Comparison of ENCODE assay signal across 8 cellular contexts in the genomic region with DNA sequence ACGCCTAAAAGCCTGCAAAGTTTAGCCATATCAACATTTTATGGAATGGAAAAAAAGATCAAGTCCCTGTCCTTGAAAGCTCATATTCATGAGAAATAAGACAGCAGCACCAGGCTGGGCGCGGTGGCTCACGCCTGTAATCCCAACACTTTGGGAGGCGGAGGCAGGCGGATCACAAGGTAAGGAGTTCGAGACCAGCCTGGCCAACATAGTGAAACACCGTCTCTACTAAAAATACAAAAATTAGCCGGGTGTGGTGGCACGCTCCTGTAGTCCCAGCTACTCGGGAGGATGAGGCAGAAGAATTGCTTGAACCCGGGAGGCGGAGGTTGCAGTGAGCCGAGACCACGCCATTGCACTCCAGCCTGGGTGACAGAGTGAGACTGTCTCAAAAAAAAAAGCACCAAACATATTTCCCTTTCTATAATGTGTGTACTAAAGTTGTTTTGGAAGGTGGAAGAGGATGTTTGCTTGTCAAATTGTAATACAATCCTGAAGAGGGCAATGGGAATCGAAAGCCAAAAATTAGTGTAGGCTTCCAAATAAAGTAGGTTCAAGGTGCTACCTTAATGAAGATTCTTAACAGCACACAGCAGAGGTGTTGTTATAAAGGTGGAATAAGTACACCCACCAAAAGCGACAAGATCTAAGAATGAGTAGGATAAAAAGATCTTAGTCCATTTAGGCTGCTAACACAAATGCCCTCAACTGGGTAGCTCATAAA. TPM values are rescaled to one million over a fixed set of nuclear protein-coding genes. Genes with fewer than 3 reads are reported as not detected.
A peak's percentile ranks its signal among the peaks of the same experiment; 100 is the strongest.
DNase-seq lines count a peak whose midpoint lies in the region; ATAC-seq and TF ChIP-seq lines count a peak whose summit lies in the region.
"Not testable (repeated sequence)": the region's sequence is repeated elsewhere in the genome, so short reads cannot be mapped to it uniquely, and the experiment has no call there.

No MANE protein-coding gene starts in this region.

- peak overlapping the region; percentile 85; the same call in 1 of the 2 replicates for H4K5ac ChIP-seq in IMR-90 (ENCODE audit: low read depth, low read length)

- not testable (repeated sequence) for H3K27me3 ChIP-seq in IMR-90 (ENCODE audit: control insufficient read depth, insufficient read depth, low read length); endodermal cell (ENCODE audit: control insufficient read depth, insufficient read depth, low read length, poor library complexity, severe bottlenecking); stomach

- WGBS in IMR-90 (ENCODE audit: extremely low coverage in 2 of 2, insufficient read length in 1 of 2), 2 experiments: no CpG with 5 or more reads among the region's 17 CpGs
- 95 to 98% methylated on average over 14 to 17 of the region's 17 CpGs for WGBS in endodermal cell (ENCODE audit: insufficient coverage in 1 of 2, insufficient read length in 1 of 2), 2 experiments
- WGBS in stomach, 5 donors: 77 to 82% (median 79%) methylated on average over 17 of the region's 17 CpGs

- H4K20me1 ChIP-seq in IMR-90 (ENCODE audit: insufficient read depth, low read length): peaks cover 12% of the 10 kb centered on the region

- H3K9me3 ChIP-seq in IMR-90 (ENCODE audit: control insufficient read depth, insufficient read depth, low read length); endodermal cell (ENCODE audit: control insufficient read depth, low read length); iPS-18c (ENCODE audit: control insufficient read depth, insufficient read depth, low read length); stomach: not testable (repeated sequence)

- H3K9me3 Mint-ChIP-seq in T-helper 2 cell treated with Interferon-gamma antibody and Interleukin-4, amounts not matched to agents 5 μg/mL and 100 μg/mL, for 36 hours; endodermal cell; neural crest cell: not testable (repeated sequence)

- intact Hi-C loops in IMR-90 (cut with micrococcal nuclease): loop anchor here (10.0 kb wide), 1 partner anchor 161 kb away; no protein-coding TSS in a partner anchor
- intact Hi-C loops in stomach (cut with DNase I; ENCODE audit: low total_unique reads): loop anchor here (10.0 kb wide), 1 partner anchor 61 kb away; no protein-coding TSS in a partner anchor

- peak overlapping the region; percentile 98 for H3K27ac Mint-ChIP-seq in T-helper 2 cell treated with Interferon-gamma antibody and Interleukin-4, amounts not matched to agents 5 μg/mL and 100 μg/mL, for 36 hours
- H3K27ac Mint-ChIP-seq in endodermal cell: peak overlapping the region; percentile 97
- not testable (repeated sequence) for H3K27ac Mint-ChIP-seq in neural crest cell (ENCODE audit: unreplicated experiment)

- H3K4me3 ChIP-seq in IMR-90 (ENCODE audit: insufficient read depth, low read depth, low read length): peak overlapping the region; percentile 80
- peak overlapping the region; percentile 90 for H3K4me3 ChIP-seq in endodermal cell (ENCODE audit: low read length)
- peak overlapping the region; percentile 82 for H3K4me3 ChIP-seq in iPS-18c (ENCODE audit: insufficient read depth, low read depth, low read length)
- peak overlapping the region; percentile 73 to 96 (median 90) for H3K4me3 ChIP-seq in stomach

- POLR2A ChIA-PET in IMR-90 (lab: Charles Lee; ENCODE audit: unreplicated experiment): interaction anchor here (0.7 kb wide), 1 partner anchor 66 kb away, joined by 3 read pairs; a partner anchor contains a TSS

- peak overlapping the region; percentile 96 for H3K23ac ChIP-seq in IMR-90 (ENCODE audit: low read depth, low read length)

- ATAC-seq in IMR-90 (ENCODE audit: low read depth): not testable (repeated sequence)

- peak overlapping the region; percentile 12; the same call in 1 of the 2 replicates for H3K18ac ChIP-seq in IMR-90 (ENCODE audit: low read depth, low read length)

- H2AK5ac ChIP-seq in IMR-90 (ENCODE audit: low read depth, low read length): peak overlapping the region; percentile 67

- H2AFZ ChIP-seq in IMR-90 (replicated peaks; ENCODE audit: low read length, poor library complexity): not testable (repeated sequence)

- TF ChIP-seq EP300 in stomach (IDR thresholded peaks at IDR 0.05): not testable (repeated sequence)

- H2BK120ac ChIP-seq in IMR-90 (ENCODE audit: low read depth, low read length): not testable (repeated sequence)

- H3K27ac ChIP-seq in C4-2B (peak overlapping the region; percentile 81), IMR-90 (ENCODE audit: insufficient read depth, low read length) (peak overlapping the region; percentile 83), angular gyrus (ENCODE audit: low read depth, low read length) (peak overlapping the region; percentile 93), stomach (peak overlapping the region; percentile 97 to 100 (median 99))
- not testable (repeated sequence) for H3K27ac ChIP-seq in endodermal cell (ENCODE audit: low read depth, low read length)

- in situ Hi-C loops in IMR-90 (cut with MboI; ENCODE audit: low sequenced_read_pairs): not testable (repeated sequence)

- H2BK20ac ChIP-seq in IMR-90 (ENCODE audit: low read depth, low read length): not testable (repeated sequence)

- H3K9me1 ChIP-seq in IMR-90 (ENCODE audit: insufficient read depth, low read length): not testable (repeated sequence)

- H2AK9ac ChIP-seq in IMR-90 (replicated peaks; ENCODE audit: low read depth, low read length, poor library complexity): not testable (repeated sequence)

- not testable (repeated sequence) for H3K27me3 Mint-ChIP-seq in T-helper 2 cell treated with Interferon-gamma antibody and Interleukin-4, amounts not matched to agents 5 μg/mL and 100 μg/mL, for 36 hours (ENCODE audit: low read depth); endodermal cell (ENCODE audit: insufficient read depth); neural crest cell (ENCODE audit: low read depth)

- not testable (repeated sequence) for BruUV-seq in IMR-90 (replicated peaks; lab: Mats Ljungman, UMichigan)

- H3K4ac ChIP-seq in IMR-90 (ENCODE audit: low read depth, low read length): peak overlapping the region; percentile 95; the same call in 1 of the 2 replicates

- H2BK5ac ChIP-seq in IMR-90 (ENCODE audit: low read depth, low read length, poor library complexity, severe bottlenecking): peak overlapping the region; percentile 90

- not testable (repeated sequence) for H2BK15ac ChIP-seq in IMR-90 (ENCODE audit: low read depth, low read length)

- H3K4me1 Mint-ChIP-seq in T-helper 2 cell treated with Interferon-gamma antibody and Interleukin-4, amounts not matched to agents 5 μg/mL and 100 μg/mL, for 36 hours (ENCODE audit: low read depth): peaks cover 38% of the 10 kb centered on the region
- H3K4me1 Mint-ChIP-seq in endodermal cell (peaks cover 19% of the 10 kb centered on the region), neural crest cell (peaks cover 27% of the 10 kb centered on the region)

- H4K8ac ChIP-seq in IMR-90 (ENCODE audit: low read depth in 2 of 2, low read length in 2 of 2): peak overlapping the region; percentile 85 to 96; a peak in 3 of 4 replicates

- H3K9ac ChIP-seq in IMR-90 (ENCODE audit: low read depth, low read length) (peak overlapping the region; percentile 84), endodermal cell (ENCODE audit: extremely low read depth, low read length, poor library complexity, severe bottlenecking) (peak overlapping the region; percentile 92)

- H3K79me1 ChIP-seq in IMR-90 (ENCODE audit: low read depth in 1 of 2, low read length in 2 of 2): peaks cover 6 to 26% of the 10 kb centered on the region in 2 experiments

- not testable (repeated sequence) for H4K91ac ChIP-seq in IMR-90 (ENCODE audit: insufficient read depth, low read depth, low read length)

- H3K36me3 Mint-ChIP-seq in T-helper 2 cell treated with Interferon-gamma antibody and Interleukin-4, amounts not matched to agents 5 μg/mL and 100 μg/mL, for 36 hours (ENCODE audit: low read depth); endodermal cell (ENCODE audit: low read depth); neural crest cell (ENCODE audit: low read depth): not testable (repeated sequence)

- TF ChIP-seq CTCF in C4-2B (conservative IDR thresholded peaks at IDR 0.05); IMR-90 (conservative IDR thresholded peaks at IDR 0.05; ENCODE audit: low read depth, low read length); endodermal cell (conservative IDR thresholded peaks at IDR 0.05); neural crest cell (conservative IDR thresholded peaks at IDR 0.05); stomach (IDR thresholded peaks at IDR 0.05): not testable (repeated sequence)

- not testable (repeated sequence) for DNase-seq in IMR-90; T-helper 2 cell treated with Interferon-gamma antibody and Interleukin-4, amounts not matched to agents 5 μg/mL and 100 μg/mL, for 36 hours (ENCODE audit: low spot score); endodermal cell; neural crest cell (ENCODE audit: low read depth, low spot score); stomach

- H3K4me1 ChIP-seq in IMR-90 (ENCODE audit: control insufficient read depth, insufficient read depth, low read length); endodermal cell (ENCODE audit: control insufficient read depth, insufficient read depth, low read length): not testable (repeated sequence)
- peaks cover 14 to 50% (median 35%) of the 10 kb centered on the region in 4 donors for H3K4me1 ChIP-seq in stomach

- peak overlapping the region; percentile 96 for H3K56ac ChIP-seq in IMR-90 (ENCODE audit: extremely low read depth, insufficient read depth, low read length)

- H3K14ac ChIP-seq in IMR-90 (replicated peaks; ENCODE audit: low read depth, low read length): peak overlapping the region; percentile 97; the same call in 1 of the 2 replicates

- H3K36me3 ChIP-seq in IMR-90 (ENCODE audit: control insufficient read depth, insufficient read depth, low read length); endodermal cell (ENCODE audit: control insufficient read depth, insufficient read depth, low read length); stomach: not testable (repeated sequence)

- not testable (repeated sequence) for TF ChIP-seq POLR2A in IMR-90 (IDR thresholded peaks at IDR 0.05; ENCODE audit: low read depth, low read length); stomach (IDR thresholded peaks at IDR 0.05)

- dilution Hi-C loops in IMR-90 (cut with HindIII; ENCODE audit: low sequenced_read_pairs, unreplicated experiment): not testable (repeated sequence)

- peak overlapping the region; percentile 95 for H3K4me3 Mint-ChIP-seq in T-helper 2 cell treated with Interferon-gamma antibody and Interleukin-4, amounts not matched to agents 5 μg/mL and 100 μg/mL, for 36 hours
- H3K4me3 Mint-ChIP-seq in endodermal cell (peak overlapping the region; percentile 90), neural crest cell (peak overlapping the region; percentile 96)

- H3K4me2 ChIP-seq in IMR-90 (ENCODE audit: low read depth, low read length): peak overlapping the region; percentile 84

- TF ChIP-seq RAD21 in IMR-90 (IDR thresholded peaks at IDR 0.05; ENCODE audit: low read length): not testable (repeated sequence)

- CTCF ChIA-PET in IMR-90 (lab: Yijun Ruan, JAX): not testable (repeated sequence)

RNA-seq across cellular contexts. Expression of a gene that starts 1.2 kb away (rescaled TPM):
- total RNA-seq in IMR-90 (2012; rRNA removed) (417 and 609 TPM in 2 replicates), endodermal cell (10 to 100 TPM; 58.5 to 89.7 TPM), neural crest cell (70.6 and 72.0 TPM in 2 replicates), stomach (100 to 1,000 TPM in 3 of 5 donors, 10 to 100 TPM in 2; 54.6 to 584 (median 171) TPM)
- polyA plus RNA-seq in IMR-90 (2012; rRNA removed) (131 and 141 TPM in 2 replicates), stomach (10 to 100 TPM; 12.3 to 14.8 (median 14.4) TPM)
- polyA plus RNA-seq in IMR-90 (2012; cell fraction: cytosol; rRNA removed): 74.8 and 158 TPM in 2 replicates
- 29.5 and 104 TPM in 2 replicates for polyA plus RNA-seq in IMR-90 (2012; cell fraction: nucleus; rRNA removed; ENCODE audit: low replicate concordance)
- polyA plus RNA-seq in endodermal cell (2013, experiment 1 of 2): 54.0 TPM
- polyA plus RNA-seq in endodermal cell (2013, experiment 2 of 2): 52.2 TPM

RNA-seq across cellular contexts. Expression of a gene that starts 9.9 kb away (rescaled TPM):
- total RNA-seq in IMR-90 (2012; rRNA removed) (10.6 and 12.8 TPM in 2 replicates), endodermal cell (10 to 100 TPM; 35.2 to 41.7 TPM), neural crest cell (35.8 and 37.9 TPM in 2 replicates), stomach (10 to 100 TPM in 2 of 5 donors, 1 to 10 TPM in 2, not detected in 1; 1.7 to 56.9 (median 12.6) TPM)
- polyA plus RNA-seq in IMR-90 (2012; rRNA removed) (11.2 and 11.9 TPM in 2 replicates), stomach (10 to 100 TPM in 1 of 3 donors, 1 to 10 TPM in 2; 7.3 to 13.7 (median 8.0) TPM)
- 3.0 and 3.4 TPM in 2 replicates for polyA plus RNA-seq in IMR-90 (2012; cell fraction: cytosol; rRNA removed)
- 3.1 and 8.4 TPM in 2 replicates for polyA plus RNA-seq in IMR-90 (2012; cell fraction: nucleus; rRNA removed; ENCODE audit: low replicate concordance)
- polyA plus RNA-seq in endodermal cell (2013, experiment 1 of 2): 31.8 TPM
- 29.3 TPM for polyA plus RNA-seq in endodermal cell (2013, experiment 2 of 2)
